ENCODE assay signal across 15 cellular contexts in genomic region chr11:129265125-129265788, GRCh38.
DNase-seq lines count a peak whose midpoint lies in the region; TF ChIP-seq lines count a peak whose summit lies in the region.
"Had no signal": no experiment of that assay in that cellular context is flagged by ENCODE, and none has a peak within 500 bp of the region (broad histone marks: within the 10 kb centered on the region; RNA-seq: fewer than 3 reads in every experiment).

No MANE protein-coding gene starts in this region.

- no peak overlapping the region for H2BK5ac ChIP-seq in mesenchymal stem cell (ENCODE audit: low read depth, low read length, poor library complexity, severe bottlenecking)

- no peak overlapping the region for H4K8ac ChIP-seq in mesenchymal stem cell (ENCODE audit: low read length)

- H2AFZ ChIP-seq in mammary epithelial cell (ENCODE audit: low read depth, low read length) (no peak overlapping the region), mesenchymal stem cell (ENCODE audit: low read depth, low read length) (no peak overlapping the region)

- H3K4me1 Mint-ChIP-seq in MCF 10A (ENCODE audit: insufficient read depth, unreplicated experiment) (peaks cover 11% of the 10 kb centered on the region), endothelial cell (ENCODE audit: unreplicated experiment) (peaks cover 12% of the 10 kb centered on the region)
- H3K4me1 Mint-ChIP-seq: CD4-positive, alpha-beta memory T cell had no signal

- peak overlapping the region; percentile 32 for H3K27ac Mint-ChIP-seq in MCF 10A (ENCODE audit: low read depth, unreplicated experiment)
- no peak overlapping the region for H3K27ac Mint-ChIP-seq in endothelial cell (ENCODE audit: unreplicated experiment)
- H3K27ac Mint-ChIP-seq: CD4-positive, alpha-beta memory T cell had no signal

- in situ Hi-C loops in mammary epithelial cell (cut with MboI; ENCODE audit: low sequenced_read_pairs in 2 of 2) = no loop called here

- H3K27me3 Mint-ChIP-seq in MCF 10A (ENCODE audit: insufficient read depth, unreplicated experiment) (no peaks in the 10 kb centered on the region), endothelial cell (ENCODE audit: unreplicated experiment) (peaks cover 3% of the 10 kb centered on the region)

- H3K4ac ChIP-seq in mesenchymal stem cell (ENCODE audit: low read depth in 1 of 2, low read length in 2 of 2) = no peak overlapping the region

- H2BK12ac ChIP-seq in mesenchymal stem cell (ENCODE audit: low read length in 2 of 2) = no peak overlapping the region

- no peaks in the 10 kb centered on the region for H3K36me3 ChIP-seq in mammary epithelial cell (ENCODE audit: insufficient read depth, low read length)
- no peaks in the 10 kb centered on the region for H3K36me3 ChIP-seq in SK-N-MC (ENCODE audit: insufficient read depth, low read length)
- peaks cover 0 to 4% of the 10 kb centered on the region in 2 experiments for H3K36me3 ChIP-seq in mesenchymal stem cell (ENCODE audit: control insufficient read depth in 1 of 2, insufficient read depth in 2 of 2, low read depth in 1 of 2, low read length in 2 of 2)
- H3K36me3 ChIP-seq: BE2C had no signal

- no peak overlapping the region for H3K9ac ChIP-seq in mammary epithelial cell (ENCODE audit: insufficient read depth, low read length)
- peak overlapping the region; percentile 14 for H3K9ac ChIP-seq in SK-N-MC (ENCODE audit: insufficient read length)
- H3K9ac ChIP-seq in mesenchymal stem cell (ENCODE audit: low read length) = no peak overlapping the region

- BruUV-seq in MCF 10A (replicated peaks; lab: Mats Ljungman, UMichigan) (no TSS peak), mammary epithelial cell (replicated peaks; lab: Mats Ljungman, UMichigan) (no TSS peak)

- POLR2A ChIA-PET in MCF 10A (lab: Yijun Ruan, JAX) = no interaction called here

- H3K4me3 Mint-ChIP-seq in MCF 10A (ENCODE audit: unreplicated experiment) = no peak overlapping the region
- H3K4me3 Mint-ChIP-seq in endothelial cell (ENCODE audit: unreplicated experiment) = no peak overlapping the region
- H3K4me3 Mint-ChIP-seq: CD4-positive, alpha-beta memory T cell had no signal

- no peak overlapping the region for H3K18ac ChIP-seq in mesenchymal stem cell (ENCODE audit: low read depth in 1 of 2, low read length in 2 of 2)

- no peak overlapping the region for H3K4me2 ChIP-seq in mammary epithelial cell (ENCODE audit: insufficient read depth, low read depth, low read length)
- H3K4me2 ChIP-seq in mesenchymal stem cell (ENCODE audit: low read length, poor library complexity, severe bottlenecking) = no peak overlapping the region

- no peak overlapping the region for H3K14ac ChIP-seq in mesenchymal stem cell (ENCODE audit: low read length in 2 of 2)

- no peak overlapping the region for H3K4me3 ChIP-seq in mammary epithelial cell (replicated peaks in 1 of 3; ENCODE audit: insufficient read depth in 1 of 3, low read depth in 2 of 3, low read length in 3 of 3)
- no peak overlapping the region for H3K4me3 ChIP-seq in SK-N-MC
- H3K4me3 ChIP-seq in mesenchymal stem cell (ENCODE audit: insufficient read depth in 1 of 2, low read depth in 1 of 2, low read length in 2 of 2) = no peak overlapping the region

- dilution Hi-C loops in mammary epithelial cell (cut with HindIII; ENCODE audit: low sequenced_read_pairs) = no loop called here

- H3K9me3 ChIP-seq in mammary epithelial cell (replicated peaks; ENCODE audit: insufficient read depth, low read length) = no peaks in the 10 kb centered on the region
- H3K9me3 ChIP-seq in SK-N-MC (ENCODE audit: low read depth, low read length) = no peaks in the 10 kb centered on the region
- no peaks in the 10 kb centered on the region for H3K9me3 ChIP-seq in mesenchymal stem cell (ENCODE audit: control insufficient read depth, low read length)
- H3K9me3 ChIP-seq: BE2C had no signal

- intact Hi-C loops in MCF 10A (cut with micrococcal nuclease) (no loop called here), mammary epithelial cell (cut with micrococcal nuclease) (no loop called here)

- H2BK120ac ChIP-seq in mesenchymal stem cell (ENCODE audit: low read depth, low read length) = no peak overlapping the region

- no peak for TF ChIP-seq CTCF in MCF 10A (IDR thresholded peaks at IDR 0.05; ENCODE audit: unreplicated experiment)
- no peak for TF ChIP-seq CTCF in mammary epithelial cell (conservative IDR thresholded peaks at IDR 0.05 in 1 of 2, IDR thresholded peaks at IDR 0.05 in 1 of 2; ENCODE audit: extremely low read depth in 1 of 2, insufficient read depth in 1 of 2, low read depth in 1 of 2, low read length in 2 of 2)
- TF ChIP-seq CTCF in endothelial cell (IDR thresholded peaks at IDR 0.05; ENCODE audit: unreplicated experiment) = no peak

- no peak overlapping the region for H3K23ac ChIP-seq in mesenchymal stem cell (ENCODE audit: low read length in 2 of 2)

- CTCF ChIA-PET in MCF 10A (lab: Yijun Ruan, JAX) (interaction anchor here (0.6 kb wide), 1 partner anchor 22 kb away, joined by 3 read pairs; no protein-coding TSS in a partner anchor), mammary epithelial cell (lab: Charles Lee; ENCODE audit: low non-redundant PET) (no interaction called here)

- 92% methylated on average over 5 of the region's 5 CpGs for WGBS in mammary epithelial cell (ENCODE audit: low coverage, missing lambda C conversion rate)
- no CpG with 5 or more reads among the region's 5 CpGs for WGBS in mesenchymal stem cell

- H3K79me2 ChIP-seq in mammary epithelial cell (ENCODE audit: insufficient read depth, low read length) = peaks cover 60% of the 10 kb centered on the region

- H3K9me3 Mint-ChIP-seq in MCF 10A (ENCODE audit: unreplicated experiment) (no peaks in the 10 kb centered on the region), endothelial cell (ENCODE audit: unreplicated experiment) (no peaks in the 10 kb centered on the region)

- H3K4me1 ChIP-seq in mammary epithelial cell (ENCODE audit: insufficient read depth, low read length) = no peaks in the 10 kb centered on the region
- no peaks in the 10 kb centered on the region for H3K4me1 ChIP-seq in mesenchymal stem cell (ENCODE audit: control insufficient read depth, insufficient read depth, low read depth, low read length)
- H3K4me1 ChIP-seq: BE2C had no signal

- peaks cover 28% of the 10 kb centered on the region for H3K79me1 ChIP-seq in mesenchymal stem cell (replicated peaks; ENCODE audit: low read length, poor library complexity, severe bottlenecking)

- no peaks in the 10 kb centered on the region for H3K27me3 ChIP-seq in mammary epithelial cell (ENCODE audit: insufficient read depth, low read length)
- H3K27me3 ChIP-seq in mesenchymal stem cell (ENCODE audit: control insufficient read depth in 1 of 2, insufficient read depth in 1 of 2, low read length in 2 of 2) = no peaks in the 10 kb centered on the region
- H3K27me3 ChIP-seq: BE2C had no signal

- H2BK15ac ChIP-seq in mesenchymal stem cell (ENCODE audit: low read depth, poor library complexity, severe bottlenecking) = no peak overlapping the region

- DNase-seq in MCF 10A (ENCODE audit: unreplicated experiment) (no peak), mammary epithelial cell (no peak), SK-N-MC (ENCODE audit: low read depth, low spot score) (no peak), mesenchymal stem cell (peak; percentile 42), endothelial cell (ENCODE audit: low spot score) (no peak), NCI-H1048 (lab: John Stamatoyannopoulos, UW) (no peak)
- no peak for DNase-seq in activated CD4-positive, alpha-beta T cell treated with anti-CD3 and anti-CD28 coated beads for 48 hours
- DNase-seq: BE2C; CD4-positive, alpha-beta memory T cell; H7; Kasumi-1; NCI-H1092; NCI-H2107; NCI-H446 treated with DMSO at 0.1 percent for 48 hours; SHP77 treated with DMSO at 0.1 percent for 48 hours had no signal

- H3K27ac ChIP-seq in mammary epithelial cell (ENCODE audit: insufficient read depth, low read depth, low read length) = no peak overlapping the region
- peak overlapping the region; percentile 18; the same call in 1 of the 2 replicates for H3K27ac ChIP-seq in SK-N-MC
- H3K27ac ChIP-seq in mesenchymal stem cell (ENCODE audit: low read length, poor library complexity, severe bottlenecking) = no peak overlapping the region

- H4K91ac ChIP-seq in mesenchymal stem cell (ENCODE audit: low read length) = no peak overlapping the region

- no peak overlapping the region for H2AK5ac ChIP-seq in mesenchymal stem cell (ENCODE audit: low read length, severe bottlenecking)

- peaks cover 6% of the 10 kb centered on the region for H3K36me3 Mint-ChIP-seq in MCF 10A (ENCODE audit: insufficient read depth, unreplicated experiment)
- H3K36me3 Mint-ChIP-seq in endothelial cell (ENCODE audit: low read depth, unreplicated experiment) = no peaks in the 10 kb centered on the region
- H3K36me3 Mint-ChIP-seq: CD4-positive, alpha-beta memory T cell had no signal

- no peaks in the 10 kb centered on the region for H4K20me1 ChIP-seq in mammary epithelial cell (ENCODE audit: insufficient read depth, low read length)
